Comparison of ENCODE assay signal across 1 cellular context in the genomic region with DNA sequence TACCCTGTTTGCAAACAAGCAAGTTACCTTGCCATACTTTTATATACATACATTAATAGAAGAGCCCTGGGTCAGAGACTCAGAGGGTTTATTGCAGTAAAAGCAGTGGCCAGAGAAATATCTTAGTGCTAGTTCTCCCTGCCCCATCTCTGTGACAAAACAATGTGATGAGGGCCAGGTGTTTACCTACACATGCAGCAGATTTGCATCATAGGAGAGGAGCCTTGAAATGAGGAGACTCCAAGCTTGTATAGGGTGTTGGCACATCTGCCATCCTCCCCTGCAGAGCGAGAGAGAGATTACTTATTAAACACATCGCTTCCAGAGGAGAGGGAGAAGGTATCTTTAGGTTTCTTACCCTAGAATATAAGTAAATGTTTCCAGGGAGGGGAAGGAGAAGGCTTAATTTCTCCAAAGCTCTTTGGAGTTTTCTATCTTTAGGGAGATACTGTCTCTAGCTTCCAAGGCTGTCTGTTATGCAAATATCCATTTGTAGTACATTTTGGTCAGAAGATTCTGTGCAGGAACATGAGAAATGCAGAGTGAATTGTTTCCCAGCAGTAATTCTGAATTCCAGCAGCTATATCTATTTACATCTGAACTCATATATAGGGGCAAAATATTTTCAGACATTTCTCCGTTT.
TF ChIP-seq lines count a peak whose summit lies in the region.

No MANE protein-coding gene starts in this region.

TF ChIP-seq in K562, 482 proteins besides CTCF, POLR2A, EP300 and RAD21 (continued from another document):
- TF ChIP-seq, protein P1, sequence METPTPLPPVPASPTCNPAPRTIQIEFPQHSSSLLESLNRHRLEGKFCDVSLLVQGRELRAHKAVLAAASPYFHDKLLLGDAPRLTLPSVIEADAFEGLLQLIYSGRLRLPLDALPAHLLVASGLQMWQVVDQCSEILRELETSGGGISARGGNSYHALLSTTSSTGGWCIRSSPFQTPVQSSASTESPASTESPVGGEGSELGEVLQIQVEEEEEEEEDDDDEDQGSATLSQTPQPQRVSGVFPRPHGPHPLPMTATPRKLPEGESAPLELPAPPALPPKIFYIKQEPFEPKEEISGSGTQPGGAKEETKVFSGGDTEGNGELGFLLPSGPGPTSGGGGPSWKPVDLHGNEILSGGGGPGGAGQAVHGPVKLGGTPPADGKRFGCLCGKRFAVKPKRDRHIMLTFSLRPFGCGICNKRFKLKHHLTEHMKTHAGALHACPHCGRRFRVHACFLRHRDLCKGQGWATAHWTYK (CRISPR knock-in tag; IDR thresholded peaks at IDR 0.05), result no peak
- TF ChIP-seq ID3 (CRISPR knock-in tag; IDR thresholded peaks at IDR 0.05) (no peak), ID3 (tag; IDR thresholded peaks at IDR 0.05) (no peak), SIN3B (IDR thresholded peaks at IDR 0.05; ENCODE audit: low read depth) (no peak)
- TF ChIP-seq, protein P2, sequence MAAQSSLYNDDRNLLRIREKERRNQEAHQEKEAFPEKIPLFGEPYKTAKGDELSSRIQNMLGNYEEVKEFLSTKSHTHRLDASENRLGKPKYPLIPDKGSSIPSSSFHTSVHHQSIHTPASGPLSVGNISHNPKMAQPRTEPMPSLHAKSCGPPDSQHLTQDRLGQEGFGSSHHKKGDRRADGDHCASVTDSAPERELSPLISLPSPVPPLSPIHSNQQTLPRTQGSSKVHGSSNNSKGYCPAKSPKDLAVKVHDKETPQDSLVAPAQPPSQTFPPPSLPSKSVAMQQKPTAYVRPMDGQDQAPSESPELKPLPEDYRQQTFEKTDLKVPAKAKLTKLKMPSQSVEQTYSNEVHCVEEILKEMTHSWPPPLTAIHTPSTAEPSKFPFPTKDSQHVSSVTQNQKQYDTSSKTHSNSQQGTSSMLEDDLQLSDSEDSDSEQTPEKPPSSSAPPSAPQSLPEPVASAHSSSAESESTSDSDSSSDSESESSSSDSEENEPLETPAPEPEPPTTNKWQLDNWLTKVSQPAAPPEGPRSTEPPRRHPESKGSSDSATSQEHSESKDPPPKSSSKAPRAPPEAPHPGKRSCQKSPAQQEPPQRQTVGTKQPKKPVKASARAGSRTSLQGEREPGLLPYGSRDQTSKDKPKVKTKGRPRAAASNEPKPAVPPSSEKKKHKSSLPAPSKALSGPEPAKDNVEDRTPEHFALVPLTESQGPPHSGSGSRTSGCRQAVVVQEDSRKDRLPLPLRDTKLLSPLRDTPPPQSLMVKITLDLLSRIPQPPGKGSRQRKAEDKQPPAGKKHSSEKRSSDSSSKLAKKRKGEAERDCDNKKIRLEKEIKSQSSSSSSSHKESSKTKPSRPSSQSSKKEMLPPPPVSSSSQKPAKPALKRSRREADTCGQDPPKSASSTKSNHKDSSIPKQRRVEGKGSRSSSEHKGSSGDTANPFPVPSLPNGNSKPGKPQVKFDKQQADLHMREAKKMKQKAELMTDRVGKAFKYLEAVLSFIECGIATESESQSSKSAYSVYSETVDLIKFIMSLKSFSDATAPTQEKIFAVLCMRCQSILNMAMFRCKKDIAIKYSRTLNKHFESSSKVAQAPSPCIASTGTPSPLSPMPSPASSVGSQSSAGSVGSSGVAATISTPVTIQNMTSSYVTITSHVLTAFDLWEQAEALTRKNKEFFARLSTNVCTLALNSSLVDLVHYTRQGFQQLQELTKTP (IDR thresholded peaks at IDR 0.05; ENCODE audit: low read depth in 1 of 2, partially characterized antibody in 2 of 2), result no peak
